In genomic region chr6:57172136-57173055, GRCh38 we compare ENCODE assay signal across 1 cellular context.
A peak's percentile ranks its signal among the peaks of the same experiment; 100 is the strongest.
TF ChIP-seq lines count a peak whose summit lies in the region.

BAG2 (plus strand) TSS chr6:57172326; CDS start chr6:57172698, 372 bp downstream.

TF ChIP-seq in HEK293, 187 proteins besides CTCF, POLR2A, EP300 and RAD21 (continued from another document and continues in another):
- TF ChIP-seq, protein P1, sequence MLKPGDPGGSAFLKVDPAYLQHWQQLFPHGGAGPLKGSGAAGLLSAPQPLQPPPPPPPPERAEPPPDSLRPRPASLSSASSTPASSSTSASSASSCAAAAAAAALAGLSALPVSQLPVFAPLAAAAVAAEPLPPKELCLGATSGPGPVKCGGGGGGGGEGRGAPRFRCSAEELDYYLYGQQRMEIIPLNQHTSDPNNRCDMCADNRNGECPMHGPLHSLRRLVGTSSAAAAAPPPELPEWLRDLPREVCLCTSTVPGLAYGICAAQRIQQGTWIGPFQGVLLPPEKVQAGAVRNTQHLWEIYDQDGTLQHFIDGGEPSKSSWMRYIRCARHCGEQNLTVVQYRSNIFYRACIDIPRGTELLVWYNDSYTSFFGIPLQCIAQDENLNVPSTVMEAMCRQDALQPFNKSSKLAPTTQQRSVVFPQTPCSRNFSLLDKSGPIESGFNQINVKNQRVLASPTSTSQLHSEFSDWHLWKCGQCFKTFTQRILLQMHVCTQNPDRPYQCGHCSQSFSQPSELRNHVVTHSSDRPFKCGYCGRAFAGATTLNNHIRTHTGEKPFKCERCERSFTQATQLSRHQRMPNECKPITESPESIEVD (tag by site-specific recombination; IDR thresholded peaks at IDR 0.05), result no peak
- TF ChIP-seq, protein P2, sequence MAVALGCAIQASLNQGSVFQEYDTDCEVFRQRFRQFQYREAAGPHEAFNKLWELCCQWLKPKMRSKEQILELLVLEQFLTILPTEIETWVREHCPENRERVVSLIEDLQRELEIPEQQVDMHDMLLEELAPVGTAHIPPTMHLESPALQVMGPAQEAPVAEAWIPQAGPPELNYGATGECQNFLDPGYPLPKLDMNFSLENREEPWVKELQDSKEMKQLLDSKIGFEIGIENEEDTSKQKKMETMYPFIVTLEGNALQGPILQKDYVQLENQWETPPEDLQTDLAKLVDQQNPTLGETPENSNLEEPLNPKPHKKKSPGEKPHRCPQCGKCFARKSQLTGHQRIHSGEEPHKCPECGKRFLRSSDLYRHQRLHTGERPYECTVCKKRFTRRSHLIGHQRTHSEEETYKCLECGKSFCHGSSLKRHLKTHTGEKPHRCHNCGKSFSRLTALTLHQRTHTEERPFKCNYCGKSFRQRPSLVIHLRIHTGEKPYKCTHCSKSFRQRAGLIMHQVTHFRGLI (tag by site-specific recombination; IDR thresholded peaks at IDR 0.05), result peak; percentile 8; the same call in 1 of the 2 replicates
- TF ChIP-seq ZIC2 (tag by site-specific recombination; IDR thresholded peaks at IDR 0.05) (peak; percentile 63), ZNF639 (tag by site-specific recombination; IDR thresholded peaks at IDR 0.05) (no peak), ZNF660 (tag by site-specific recombination; IDR thresholded peaks at IDR 0.05) (peak; percentile 14), ZBTB1 (tag by site-specific recombination; IDR thresholded peaks at IDR 0.05) (no peak), ZNF600 (tag by site-specific recombination; IDR thresholded peaks at IDR 0.05) (peak; percentile 39), ZNF596 (tag by site-specific recombination; IDR thresholded peaks at IDR 0.05) (0 out of 2 replicates have a peak, but pooled peaks have one; percentile 29), ZNF549 (tag by site-specific recombination; IDR thresholded peaks at IDR 0.05) (peak; percentile 13; the same call in 1 of the 2 replicates), ZBTB44 (tag by site-specific recombination; IDR thresholded peaks at IDR 0.05) (no peak), HOXA7 (CRISPR knock-in tag; IDR thresholded peaks at IDR 0.05; ENCODE audit: borderline replicate concordance) (no peak), GLIS1 (tag by site-specific recombination; IDR thresholded peaks at IDR 0.05) (peak; percentile 71), ZNF37A (tag by site-specific recombination; IDR thresholded peaks at IDR 0.05) (no peak), ZNF354C (tag by site-specific recombination; IDR thresholded peaks at IDR 0.05; ENCODE audit: borderline replicate concordance, low read depth) (no peak), ZNF501 (tag by site-specific recombination; IDR thresholded peaks at IDR 0.05) (peak; percentile 76), ZNF670 (tag by site-specific recombination; IDR thresholded peaks at IDR 0.05; ENCODE audit: low read depth) (no peak), ZNF10 (tag by site-specific recombination; IDR thresholded peaks at IDR 0.05) (peak; percentile 28; the same call in 1 of the 2 replicates), ZNF521 (tag by site-specific recombination; IDR thresholded peaks at IDR 0.05) (no peak), ZNF776 (tag by site-specific recombination; IDR thresholded peaks at IDR 0.05; ENCODE audit: borderline replicate concordance) (no peak), HOXC10 (CRISPR knock-in tag; IDR thresholded peaks at IDR 0.05) (0 out of 2 replicates have a peak, but pooled peaks have one; percentile 71), ZNF366 (tag by site-specific recombination; conservative IDR thresholded peaks at IDR 0.05) (no peak), ZNF654 (tag by site-specific recombination; IDR thresholded peaks at IDR 0.05; ENCODE audit: low read depth) (no peak), ZNF335 (tag by site-specific recombination; conservative IDR thresholded peaks at IDR 0.05) (peak; percentile 93), ZNF18 (tag by site-specific recombination; IDR thresholded peaks at IDR 0.05) (no peak), PATZ1 (tag by site-specific recombination; IDR thresholded peaks at IDR 0.05) (peak; percentile 96), ZNF266 (tag by site-specific recombination; IDR thresholded peaks at IDR 0.05; ENCODE audit: low read depth) (0 out of 2 replicates have a peak, but pooled peaks have one; percentile 4), ZNF24 (tag by site-specific recombination; IDR thresholded peaks at IDR 0.05) (peak; percentile 63; the same call in 1 of the 2 replicates), BCL6B (tag by site-specific recombination; IDR thresholded peaks at IDR 0.05) (no peak), BCL11A (tag by site-specific recombination; IDR thresholded peaks at IDR 0.05; ENCODE audit: low read depth) (0 out of 2 replicates have a peak, but pooled peaks have one; percentile 40), ZNF324 (tag by site-specific recombination; IDR thresholded peaks at IDR 0.05) (no peak), ZSCAN30 (tag by site-specific recombination; IDR thresholded peaks at IDR 0.05) (peak; percentile 84), KLF8 (tag by site-specific recombination; IDR thresholded peaks at IDR 0.05) (peak; percentile 83), ZBTB10 (tag by site-specific recombination; IDR thresholded peaks at IDR 0.05) (peak; percentile 76; the same call in 1 of the 2 replicates), ZNF16 (tag by site-specific recombination; IDR thresholded peaks at IDR 0.05; ENCODE audit: low read depth) (no peak), ZNF174 (tag by site-specific recombination; IDR thresholded peaks at IDR 0.05) (no peak), ZNF133 (tag by site-specific recombination; IDR thresholded peaks at IDR 0.05) (no peak), ZNF214 (tag by site-specific recombination; IDR thresholded peaks at IDR 0.05; ENCODE audit: borderline replicate concordance) (no peak), YY2 (tag by site-specific recombination; IDR thresholded peaks at IDR 0.05) (no peak), TSHZ1 (tag by site-specific recombination; IDR thresholded peaks at IDR 0.05; ENCODE audit: borderline replicate concordance) (no peak), ZNF112 (tag by site-specific recombination; IDR thresholded peaks at IDR 0.05) (no peak), ZNF248 (tag by site-specific recombination; IDR thresholded peaks at IDR 0.05) (no peak), ZNF132 (tag by site-specific recombination; IDR thresholded peaks at IDR 0.05; ENCODE audit: borderline replicate concordance) (no peak), YY1 (tag by site-specific recombination; IDR thresholded peaks at IDR 0.05) (peak; percentile 19; the same call in 1 of the 2 replicates), ZEB2 (tag by site-specific recombination; IDR thresholded peaks at IDR 0.05) (peak; percentile 67), ZNF140 (tag by site-specific recombination; IDR thresholded peaks at IDR 0.05) (no peak)
- TF ChIP-seq, protein P3, sequence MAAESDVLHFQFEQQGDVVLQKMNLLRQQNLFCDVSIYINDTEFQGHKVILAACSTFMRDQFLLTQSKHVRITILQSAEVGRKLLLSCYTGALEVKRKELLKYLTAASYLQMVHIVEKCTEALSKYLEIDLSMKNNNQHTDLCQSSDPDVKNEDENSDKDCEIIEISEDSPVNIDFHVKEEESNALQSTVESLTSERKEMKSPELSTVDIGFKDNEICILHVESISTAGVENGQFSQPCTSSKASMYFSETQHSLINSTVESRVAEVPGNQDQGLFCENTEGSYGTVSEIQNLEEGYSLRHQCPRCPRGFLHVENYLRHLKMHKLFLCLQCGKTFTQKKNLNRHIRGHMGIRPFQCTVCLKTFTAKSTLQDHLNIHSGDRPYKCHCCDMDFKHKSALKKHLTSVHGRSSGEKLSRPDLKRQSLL (tag by site-specific recombination; IDR thresholded peaks at IDR 0.05), result no peak
